23 cellular contexts compared by ENCODE assay signal in genomic region chr16:12379318-12379717, GRCh38.
"Had no signal": no experiment of that assay in that cellular context is flagged by ENCODE, and none has a peak within 500 bp of the region (broad histone marks: within the 10 kb centered on the region; RNA-seq: fewer than 3 reads in every experiment).

No MANE protein-coding gene starts in this region.

- H3K36me3 ChIP-seq: MG63, SJSA1 had no signal

- H3K4me1 ChIP-seq: SJSA1 had no signal

- H3K9me3 ChIP-seq: SJSA1 had no signal

- H3K27me3 ChIP-seq: MG63, SJSA1 had no signal

- H3K27ac ChIP-seq: HL-60, SJSA1, SK-N-MC had no signal

- FAIRE-seq: HTR-8/SVneo, RCC 7860 had no signal

- DNase-seq: Karpas-422, KG1, MG63, NCI-H1092, NCI-H1436, NCI-H187, NCI-H2029, NCI-H2081 treated with DMSO at 0.1 percent for 48 hours, NCI-H2171, NCI-H226, NCI-H446, NCI-H510A, NCI-H524 treated with DMSO at 0.1 percent for 48 hours, NCI-H69, NCI-H774, Right ventricle myocardium superior, RPMI8226, SIG-M5 had no signal

- H3K4me3 ChIP-seq: MG63, SJSA1, SK-N-MC had no signal
